In genomic region chr5:139942243-139942642, GRCh38 we compare ENCODE assay signal across 1 cellular context.
TF ChIP-seq lines count a peak whose summit lies in the region.

No MANE protein-coding gene starts in this region.

TF ChIP-seq in HepG2, 621 proteins besides CTCF, POLR2A, EP300 and RAD21 (continued from another document):
- TF ChIP-seq, protein P1, sequence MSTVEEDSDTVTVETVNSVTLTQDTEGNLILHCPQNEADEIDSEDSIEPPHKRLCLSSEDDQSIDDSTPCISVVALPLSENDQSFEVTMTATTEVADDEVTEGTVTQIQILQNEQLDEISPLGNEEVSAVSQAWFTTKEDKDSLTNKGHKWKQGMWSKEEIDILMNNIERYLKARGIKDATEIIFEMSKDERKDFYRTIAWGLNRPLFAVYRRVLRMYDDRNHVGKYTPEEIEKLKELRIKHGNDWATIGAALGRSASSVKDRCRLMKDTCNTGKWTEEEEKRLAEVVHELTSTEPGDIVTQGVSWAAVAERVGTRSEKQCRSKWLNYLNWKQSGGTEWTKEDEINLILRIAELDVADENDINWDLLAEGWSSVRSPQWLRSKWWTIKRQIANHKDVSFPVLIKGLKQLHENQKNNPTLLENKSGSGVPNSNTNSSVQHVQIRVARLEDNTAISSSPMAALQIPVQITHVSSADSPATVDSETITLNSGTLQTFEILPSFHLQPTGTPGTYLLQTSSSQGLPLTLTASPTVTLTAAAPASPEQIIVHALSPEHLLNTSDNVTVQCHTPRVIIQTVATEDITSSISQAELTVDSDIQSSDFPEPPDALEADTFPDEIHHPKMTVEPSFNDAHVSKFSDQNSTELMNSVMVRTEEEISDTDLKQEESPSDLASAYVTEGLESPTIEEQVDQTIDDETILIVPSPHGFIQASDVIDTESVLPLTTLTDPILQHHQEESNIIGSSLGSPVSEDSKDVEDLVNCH (CRISPR knock-in tag; IDR thresholded peaks at IDR 0.05) = no peak
